ENCODE assay signal across 18 cellular contexts in genomic region chr19:58453743-58454142, GRCh38.
"Had no signal": no experiment of that assay in that cellular context is flagged by ENCODE, and none has a peak within 500 bp of the region (broad histone marks: within the 10 kb centered on the region; RNA-seq: fewer than 3 reads in every experiment).

No MANE protein-coding gene starts in this region.

- H3K36me3 ChIP-seq: colonic mucosa had no signal

- H3K27ac Mint-ChIP-seq: activated T-cell treated with anti-CD3 and anti-CD28 coated beads, Interleukin-2, amount 50 U/mL, for 24 hours; mesothelial cell of epicardium; T-helper 2 cell treated with Interferon-gamma antibody and Interleukin-4, amounts not matched to agents 5 μg/mL and 100 μg/mL, for 36 hours had no signal

- H3K27ac ChIP-seq: colonic mucosa, gastroesophageal sphincter, heart right ventricle, neutrophil, tibial nerve, vagina had no signal

- FAIRE-seq: endometrium, islet of Langerhans had no signal

- H3K27me3 ChIP-seq: colonic mucosa, vagina had no signal

- H3K9me3 ChIP-seq: colonic mucosa, gastroesophageal sphincter, neutrophil, tibial nerve, vagina had no signal

- H3K4me3 ChIP-seq: colonic mucosa, gastroesophageal sphincter, heart right ventricle, lung, tibial nerve, vagina had no signal

- ATAC-seq: gastroesophageal sphincter, heart right ventricle had no signal

- DNase-seq: activated CD4-positive, alpha-beta T cell treated with anti-CD3 and anti-CD28 coated beads, Interleukin-2, amount 50 U/mL, for 48 hours; activated gamma-delta T cell treated with Interleukin-2 at 50 U/mL for 16 hours; activated T-cell treated with anti-CD3 and anti-CD28 coated beads, Interleukin-2, amount 50 U/mL, for 24 hours; caudate nucleus; colonic mucosa; heart right ventricle; retina; stimulated activated CD4-positive, alpha-beta T cell treated with anti-CD3 and anti-CD28 coated beads, Interleukin-12 subunit alpha, Interleukin-12 subunit beta, amount 100 ng/mL, for 4 hours; stimulated activated CD4-positive, alpha-beta T cell treated with anti-CD3 and anti-CD28 coated beads, Interleukin-2, amount 100 ng/mL, for 24 hours had no signal
